ENCODE assay signal across 34 cellular contexts in genomic region chr13:80299046-80299445, GRCh38. TPM values are rescaled to one million over a fixed set of nuclear protein-coding genes. Genes with fewer than 3 reads are reported as not detected.
"Had no signal": no experiment of that assay in that cellular context is flagged by ENCODE, and none has a peak within 500 bp of the region (broad histone marks: within the 10 kb centered on the region; RNA-seq: fewer than 3 reads in every experiment).

No MANE protein-coding gene starts in this region.

- FAIRE-seq: astrocyte, TTC549 had no signal

- DNase-seq: activated B cell treated with CpG ODN at 0.5 μM for 24 hours; activated CD4-positive, alpha-beta memory T cell treated with anti-CD3 and anti-CD28 coated beads for 36 hours; activated CD4-positive, alpha-beta T cell treated with anti-CD3 and anti-CD28 coated beads for 4 hours; activated CD4-positive, alpha-beta T cell treated with anti-CD3 and anti-CD28 coated beads, Interleukin-2, amount 10 ng/mL, durations not matched to agents 7 days and 5 days; activated CD4-positive, CD25-positive, alpha-beta regulatory T cell treated with anti-CD3 and anti-CD28 coated beads, Interleukin-2, amount 50 U/mL, for 72 hours; activated CD8-positive, alpha-beta memory T cell treated with anti-CD3 and anti-CD28 coated beads, Interleukin-2, amount 50 U/mL, for 4 hours; activated CD8-positive, alpha-beta T cell treated with anti-CD3 and anti-CD28 coated beads for 36 hours; activated effector memory CD4-positive, alpha-beta T cell treated with anti-CD3 and anti-CD28 coated beads, Interleukin-2, amount 50 U/mL, for 16 hours; activated gamma-delta T cell treated with Interleukin-2 at 50 U/mL for 16 hours; activated naive CD4-positive, alpha-beta T cell; activated naive CD4-positive, alpha-beta T cell treated with anti-CD3 and anti-CD28 coated beads for 36 hours; activated naive CD4-positive, alpha-beta T cell treated with anti-CD3 and anti-CD28 coated beads, Interleukin-2, amount 50 U/mL, for 16 hours; activated naive CD8-positive, alpha-beta T cell treated with anti-CD3 and anti-CD28 coated beads for 36 hours; activated T-cell treated with anti-CD3 and anti-CD28 coated beads for 4 hours; activated T-cell treated with anti-CD3 and anti-CD28 coated beads, Interleukin-2, amount 50 U/mL, for 1 hour; activated T-cell treated with anti-CD3 and anti-CD28 coated beads, Interleukin-2, amount 50 U/mL, for 4 hours; activated T-cell treated with anti-CD3 and anti-CD28 coated beads, Interleukin-2, amount 50 U/mL, for 72 hours; adrenal gland; amniotic stem cell; aorta; body of pancreas; brain microvascular endothelial cell; caudate nucleus; cerebellar nuclear complex; T-helper 1 cell; T-helper 2 cell; T-helper 9 cell had no signal

- H3K4me1 ChIP-seq: adrenal gland, body of pancreas, breast epithelium had no signal

- H3K36me3 ChIP-seq: adrenal gland, brain microvascular endothelial cell, breast epithelium, cardiac muscle cell had no signal

- H3K9me3 ChIP-seq: adrenal gland, body of pancreas, breast epithelium had no signal

- ATAC-seq: activated CD8-positive, alpha-beta T cell treated with anti-CD3 and anti-CD28 coated beads for 36 hours; activated naive CD4-positive, alpha-beta T cell treated with anti-CD3 and anti-CD28 coated beads, Interleukin-2, amount 50 U/mL, for 72 hours; activated T-cell treated with anti-CD3 and anti-CD28 coated beads, Interleukin-2, amount 50 U/mL, for 4 hours; activated T-cell treated with anti-CD3 and anti-CD28 coated beads, Interleukin-2, amount 50 U/mL, for 72 hours; activated T-helper 17 cell treated with anti-CD3 and anti-CD28 coated beads, Interleukin-2, amount 50 U/mL, for 72 hours; body of pancreas had no signal

- H3K4me3 ChIP-seq: adrenal gland, body of pancreas, breast epithelium, cardiac muscle cell had no signal

- H3K27me3 ChIP-seq: adrenal gland, body of pancreas, brain microvascular endothelial cell, breast epithelium, cardiac muscle cell had no signal

- H3K27ac ChIP-seq: adrenal gland, body of pancreas, brain microvascular endothelial cell, breast epithelium, cardiac muscle cell, VCaP had no signal

RNA-seq across cellular contexts. Expression of gene SPRY2, which starts 41.9 kb away (rescaled TPM):
- total RNA-seq: activated CD4-positive, alpha-beta T cell treated with anti-CD3 and anti-CD28 coated beads, Interleukin-2, amount 10 ng/mL, durations not matched to agents 7 days and 5 days; activated T-helper 17 cell treated with anti-CD3 and anti-CD28 coated beads, Interleukin-2, amount 50 U/mL, for 72 hours had no signal
